Comparison of ENCODE assay signal across 8 cellular contexts in the genomic region with DNA sequence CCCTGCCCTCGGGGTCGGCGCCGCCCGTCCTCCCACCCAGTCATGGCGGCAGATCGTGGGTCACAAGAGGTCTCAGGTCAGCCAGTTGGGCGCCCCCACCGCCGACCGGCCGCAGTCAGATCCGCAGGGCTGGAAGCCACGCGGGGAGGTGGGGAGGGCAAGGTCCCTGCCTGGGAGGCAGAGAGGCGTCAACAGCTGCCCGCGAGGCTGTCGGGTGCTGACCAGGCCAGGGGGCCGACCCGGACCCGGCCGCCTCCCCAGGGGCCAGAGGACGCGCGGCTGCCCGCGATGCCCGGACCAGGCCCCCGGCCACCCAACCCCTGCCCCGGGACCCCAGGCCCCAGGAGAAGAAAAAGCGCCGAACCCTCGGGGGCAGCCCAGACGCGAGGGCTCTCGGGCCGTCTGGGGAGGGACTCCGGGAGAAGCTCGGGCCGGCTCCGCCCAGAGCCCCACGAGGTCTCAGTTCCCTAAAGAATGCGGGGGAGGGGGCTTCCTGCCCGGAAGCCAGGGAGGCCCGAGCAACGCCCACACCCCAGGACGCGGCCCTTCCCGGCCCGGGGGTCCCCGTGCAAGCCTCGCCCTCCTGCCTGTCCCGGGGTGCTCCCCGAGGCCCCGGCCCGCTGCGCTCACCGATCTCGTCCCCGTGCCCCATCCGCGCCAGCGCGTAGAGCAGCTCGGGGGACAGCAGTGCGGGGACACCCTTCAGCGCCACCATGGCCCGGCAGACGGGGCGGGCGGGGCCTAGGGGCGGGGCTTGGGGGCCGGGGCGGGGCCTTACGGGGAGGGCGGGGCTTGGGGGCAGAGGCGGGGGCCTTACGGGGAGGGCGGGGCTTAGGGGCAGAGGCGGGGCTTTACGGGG. TPM values are rescaled to one million over a fixed set of nuclear protein-coding genes. Genes with fewer than 3 reads are reported as not detected.
A peak's percentile ranks its signal among the peaks of the same experiment; 100 is the strongest.
DNase-seq lines count a peak whose midpoint lies in the region; ATAC-seq lines count a peak whose summit lies in the region.

A gene with protein sequence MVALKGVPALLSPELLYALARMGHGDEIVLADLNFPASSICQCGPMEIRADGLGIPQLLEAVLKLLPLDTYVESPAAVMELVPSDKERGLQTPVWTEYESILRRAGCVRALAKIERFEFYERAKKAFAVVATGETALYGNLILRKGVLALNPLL (minus strand): TSS at position 727 of the 859 bp plus-strand sequence. CDS start 12 bp downstream, at position 715.

- peak; percentile 66 for ATAC-seq in GM21619 (IDR thresholded peaks at IDR 0.05; ENCODE audit: unreplicated experiment)
- peak; percentile 92 for ATAC-seq in activated CD4-positive, alpha-beta T cell treated with anti-CD3 and anti-CD28 coated beads for 36 hours

- H3K36me3 Mint-ChIP-seq in activated CD4-positive, alpha-beta T cell treated with anti-CD3 and anti-CD28 coated beads for 36 hours (ENCODE audit: low read depth), result peaks cover 10% of the 10 kb centered on the region

- no peaks in the 10 kb centered on the region for H3K36me3 ChIP-seq in Karpas-422 (ENCODE audit: insufficient read depth, low read length)

- no peaks in the 10 kb centered on the region for H3K79me2 ChIP-seq in Karpas-422 (ENCODE audit: low read length)

- peak; percentile 47 for DNase-seq in GF-D8 (lab: John Stamatoyannopoulos, UW)
- DNase-seq in Karpas-422, result peak; percentile 47
- peak; percentile 87 for DNase-seq in activated CD4-positive, alpha-beta T cell treated with anti-CD3 and anti-CD28 coated beads for 36 hours
- DNase-seq in dermis microvascular lymphatic vessel endothelial cell (ENCODE audit: low read depth in 2 of 2), result peak in 1 of 2 donors; percentile 60
- DNase-seq in medulla oblongata (ENCODE audit: extremely low spot score), result peak; percentile 45
- DNase-seq in stimulated activated CD8-positive, alpha-beta memory T cell treated with anti-CD3 and anti-CD28 coated beads, Interleukin-15, amount 100 ng/mL, for 24 hours (ENCODE audit: low read depth), result peak; percentile 37
- no peak for DNase-seq in dedifferentiated amniotic fluid mesenchymal stem cell (ENCODE audit: extremely low spot score)

- H3K27ac ChIP-seq in Karpas-422 (ENCODE audit: low read length), result no peak within 1 kb of the TSS

- H2AFZ ChIP-seq in Karpas-422 (ENCODE audit: low read length), result no peak within 1 kb of the TSS

- H3K4me1 Mint-ChIP-seq in activated CD4-positive, alpha-beta T cell treated with anti-CD3 and anti-CD28 coated beads for 36 hours, result peaks cover 7% of the 10 kb centered on the region

- H3K27me3 Mint-ChIP-seq in activated CD4-positive, alpha-beta T cell treated with anti-CD3 and anti-CD28 coated beads for 36 hours, result no peaks in the 10 kb centered on the region

- peak within 1 kb of the TSS; percentile 77 for H3K4me3 Mint-ChIP-seq in activated CD4-positive, alpha-beta T cell treated with anti-CD3 and anti-CD28 coated beads for 36 hours

- CTCF ChIA-PET in activated CD4-positive, alpha-beta T cell treated with anti-CD3 and anti-CD28 coated beads for 36 hours (lab: Charles Lee), result interaction anchor here (0.6 to 1.3 kb wide), 2 partner anchors 33 to 45 kb away, joined by 3 to 5 read pairs; no protein-coding TSS in a partner anchor

- peaks cover 5% of the 10 kb centered on the region; the same call in 1 of the 2 replicates for H3K4me1 ChIP-seq in Karpas-422 (ENCODE audit: low read length)

- H3K4me2 ChIP-seq in Karpas-422 (ENCODE audit: low read depth, low read length, poor library complexity, severe bottlenecking), result peak within 1 kb of the TSS; percentile 7

- H3K27me3 ChIP-seq in Karpas-422 (ENCODE audit: low read length), result no peaks in the 10 kb centered on the region

- no peaks in the 10 kb centered on the region for H3K9me3 Mint-ChIP-seq in activated CD4-positive, alpha-beta T cell treated with anti-CD3 and anti-CD28 coated beads for 36 hours (ENCODE audit: low read depth)

- H3K9ac ChIP-seq in Karpas-422 (ENCODE audit: low read length), result no peak within 1 kb of the TSS

- intact Hi-C loops in activated CD4-positive, alpha-beta T cell treated with anti-CD3 and anti-CD28 coated beads for 36 hours (cut with DNase I, micrococcal nuclease), result loop anchor here (1.0 to 5.0 kb wide), 13 partner anchors 15 to 1050 kb away; a partner anchor contains a TSS

- peak within 1 kb of the TSS; percentile 60 for H3K27ac Mint-ChIP-seq in activated CD4-positive, alpha-beta T cell treated with anti-CD3 and anti-CD28 coated beads for 36 hours

- POLR2A ChIA-PET in activated CD4-positive, alpha-beta T cell treated with anti-CD3 and anti-CD28 coated beads for 36 hours (lab: Charles Lee), result interaction anchor here (0.6 to 1.2 kb wide), 2 partner anchors 50 to 81 kb away, joined by 3 to 4 read pairs; a partner anchor contains a TSS

- no peak within 1 kb of the TSS for H3K4me3 ChIP-seq in Karpas-422 (ENCODE audit: low read length)

- H3K9me3 ChIP-seq in Karpas-422 (ENCODE audit: low read length), result no peaks in the 10 kb centered on the region

- H3K9me2 ChIP-seq in Karpas-422 (replicated peaks; ENCODE audit: insufficient read depth, low read length), result no peaks in the 10 kb centered on the region

- no peaks in the 10 kb centered on the region for H4K20me1 ChIP-seq in Karpas-422 (ENCODE audit: insufficient read depth, low read depth, low read length)

RNA-seq across cellular contexts. Expression of the gene that starts here (rescaled TPM):
- 0.97 and 1.5 TPM in 2 replicates for total RNA-seq in Karpas-422 (2014; rRNA removed; shearing (Covaris generic); ENCODE audit: low replicate concordance)
- 10 to 100 TPM; 28.3 to 37.0 TPM for total RNA-seq in activated CD4-positive, alpha-beta T cell treated with anti-CD3 and anti-CD28 coated beads for 36 hours
- 23.4 and 24.0 TPM in 2 replicates for total RNA-seq in dermis microvascular lymphatic vessel endothelial cell
